23 cellular contexts compared by ENCODE assay signal in genomic region chr6:48084201-48084600, GRCh38. TPM values are rescaled to one million over a fixed set of nuclear protein-coding genes. Genes with fewer than 3 reads are reported as not detected.
"Had no signal": no experiment of that assay in that cellular context is flagged by ENCODE, and none has a peak within 500 bp of the region (broad histone marks: within the 10 kb centered on the region; RNA-seq: fewer than 3 reads in every experiment).

No MANE protein-coding gene starts in this region.

- DNase-seq: activated B cell treated with CpG ODN at 0.5 μM for 24 hours; activated CD4-positive, alpha-beta T cell treated with anti-CD3 and anti-CD28 coated beads for 1 hour; activated CD4-positive, alpha-beta T cell treated with anti-CD3 and anti-CD28 coated beads, Interleukin-2, amount 10 ng/mL, durations not matched to agents 24 days and 14 days; activated CD4-positive, alpha-beta T cell treated with anti-CD3 and anti-CD28 coated beads, Interleukin-2, amount 50 U/mL, for 48 hours; activated CD8-positive, alpha-beta memory T cell treated with anti-CD3 and anti-CD28 coated beads, Interleukin-2, amount 10 ng/mL, durations not matched to agents 7 days and 5 days; activated effector memory CD4-positive, alpha-beta T cell treated with Interleukin-2 at 50 U/mL for 16 hours; activated naive CD4-positive, alpha-beta T cell; activated T-cell treated with anti-CD3 and anti-CD28 coated beads, Interleukin-2, amount 50 U/mL, for 24 hours; amygdala; cerebellar nuclear complex; KBM-7; NCI-H1092; NCI-H1417 treated with DMSO at 0.1 percent for 48 hours; NCI-H1694; NCI-H2029; NCI-H510A treated with DMSO at 0.1 percent for 48 hours; NCI-H69; SIG-M5; T-cell; T-helper 2 cell; T1000 had no signal

- ATAC-seq: activated CD8-positive, alpha-beta memory T cell treated with anti-CD3 and anti-CD28 coated beads, Interleukin-2, amount 10 ng/mL, durations not matched to agents 7 days and 5 days; T-cell had no signal

RNA-seq across cellular contexts. Expression of gene PTCHD4, which starts 26.8 kb away (rescaled TPM):
- total RNA-seq: activated B cell treated with CpG ODN at 0.5 μM for 24 hours; activated CD4-positive, alpha-beta T cell treated with anti-CD3 and anti-CD28 coated beads, Interleukin-2, amount 10 ng/mL, durations not matched to agents 24 days and 14 days; activated CD8-positive, alpha-beta memory T cell treated with anti-CD3 and anti-CD28 coated beads, Interleukin-2, amount 10 ng/mL, durations not matched to agents 7 days and 5 days; activated T-helper 1 cell treated with anti-CD3 and anti-CD28 coated beads, Interleukin-12 subunit alpha, Interleukin-12 subunit beta, Interleukin-2, Interleukin-4 antibody, amounts not matched to agents 30 ng/mL and 10 ng/mL and 1 ng/mL, durations not matched to agents 14 hours and 24 hours and 36 hours; RPMI7951; T-cell had no signal
